1 cellular context compared by ENCODE assay signal in the genomic region with DNA sequence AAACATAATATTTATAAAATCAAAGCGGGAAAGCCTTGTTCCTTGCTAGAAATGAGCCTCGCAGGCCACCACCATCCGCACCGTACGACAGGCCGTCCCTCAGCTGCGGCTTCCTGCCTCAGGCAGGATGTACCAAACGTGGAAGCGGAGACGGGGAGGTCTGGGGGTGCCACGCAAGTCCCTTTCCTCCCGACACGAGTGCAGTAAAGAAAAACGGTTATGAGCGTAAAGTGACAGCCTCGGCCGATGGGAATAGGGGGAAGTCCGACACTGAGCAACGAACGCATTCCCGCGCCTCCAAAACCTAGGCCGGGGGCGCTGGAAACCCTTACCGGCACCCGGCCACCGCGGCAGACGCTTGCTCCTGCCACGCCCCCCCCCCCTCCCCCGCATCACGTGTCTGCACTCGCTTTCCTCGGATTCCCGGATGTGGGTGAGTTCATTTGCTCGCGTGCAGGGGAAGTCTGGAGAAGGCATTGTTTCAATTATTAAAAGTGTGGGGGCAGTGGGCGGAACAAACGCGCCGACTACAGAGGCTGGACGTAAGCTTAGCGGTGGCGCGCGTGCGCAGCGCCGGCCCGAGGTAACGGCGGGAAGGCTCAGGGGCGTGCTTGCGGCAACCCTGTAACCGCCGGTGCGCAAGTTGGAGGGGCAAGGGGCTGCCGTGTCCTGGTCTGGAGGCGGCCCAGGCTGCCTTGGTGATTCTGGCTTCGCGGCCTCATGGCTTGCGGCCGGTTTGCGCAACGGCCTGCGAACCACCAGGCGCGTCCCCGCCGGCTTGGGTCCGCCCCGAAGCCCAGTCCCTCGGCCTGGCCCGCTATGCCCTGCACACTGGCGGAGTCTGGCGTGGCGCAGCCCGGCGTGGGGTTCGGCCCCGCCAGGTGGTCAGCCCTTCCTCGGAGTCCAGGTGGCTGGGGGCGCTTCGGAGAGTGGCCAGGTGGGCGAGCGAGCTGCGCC.
TF ChIP-seq lines count a peak whose summit lies in the region.

A gene with protein sequence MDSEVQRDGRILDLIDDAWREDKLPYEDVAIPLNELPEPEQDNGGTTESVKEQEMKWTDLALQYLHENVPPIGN (minus strand): TSS at position 366 of the 957 bp plus-strand sequence. CDS start 3,081 bp downstream, outside the sequence.
A gene (plus strand): TSS at position 438 of the 957 bp plus-strand sequence. CDS start 9,264 bp downstream, outside the sequence.

TF ChIP-seq in WTC11, 78 proteins besides CTCF, POLR2A, EP300 and RAD21 (continued from another document and continues in another):
- TF ChIP-seq, protein P1, sequence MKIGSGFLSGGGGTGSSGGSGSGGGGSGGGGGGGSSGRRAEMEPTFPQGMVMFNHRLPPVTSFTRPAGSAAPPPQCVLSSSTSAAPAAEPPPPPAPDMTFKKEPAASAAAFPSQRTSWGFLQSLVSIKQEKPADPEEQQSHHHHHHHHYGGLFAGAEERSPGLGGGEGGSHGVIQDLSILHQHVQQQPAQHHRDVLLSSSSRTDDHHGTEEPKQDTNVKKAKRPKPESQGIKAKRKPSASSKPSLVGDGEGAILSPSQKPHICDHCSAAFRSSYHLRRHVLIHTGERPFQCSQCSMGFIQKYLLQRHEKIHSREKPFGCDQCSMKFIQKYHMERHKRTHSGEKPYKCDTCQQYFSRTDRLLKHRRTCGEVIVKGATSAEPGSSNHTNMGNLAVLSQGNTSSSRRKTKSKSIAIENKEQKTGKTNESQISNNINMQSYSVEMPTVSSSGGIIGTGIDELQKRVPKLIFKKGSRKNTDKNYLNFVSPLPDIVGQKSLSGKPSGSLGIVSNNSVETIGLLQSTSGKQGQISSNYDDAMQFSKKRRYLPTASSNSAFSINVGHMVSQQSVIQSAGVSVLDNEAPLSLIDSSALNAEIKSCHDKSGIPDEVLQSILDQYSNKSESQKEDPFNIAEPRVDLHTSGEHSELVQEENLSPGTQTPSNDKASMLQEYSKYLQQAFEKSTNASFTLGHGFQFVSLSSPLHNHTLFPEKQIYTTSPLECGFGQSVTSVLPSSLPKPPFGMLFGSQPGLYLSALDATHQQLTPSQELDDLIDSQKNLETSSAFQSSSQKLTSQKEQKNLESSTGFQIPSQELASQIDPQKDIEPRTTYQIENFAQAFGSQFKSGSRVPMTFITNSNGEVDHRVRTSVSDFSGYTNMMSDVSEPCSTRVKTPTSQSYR (CRISPR knock-in tag; IDR thresholded peaks at IDR 0.05) = no peak
- TF ChIP-seq, protein P2, sequence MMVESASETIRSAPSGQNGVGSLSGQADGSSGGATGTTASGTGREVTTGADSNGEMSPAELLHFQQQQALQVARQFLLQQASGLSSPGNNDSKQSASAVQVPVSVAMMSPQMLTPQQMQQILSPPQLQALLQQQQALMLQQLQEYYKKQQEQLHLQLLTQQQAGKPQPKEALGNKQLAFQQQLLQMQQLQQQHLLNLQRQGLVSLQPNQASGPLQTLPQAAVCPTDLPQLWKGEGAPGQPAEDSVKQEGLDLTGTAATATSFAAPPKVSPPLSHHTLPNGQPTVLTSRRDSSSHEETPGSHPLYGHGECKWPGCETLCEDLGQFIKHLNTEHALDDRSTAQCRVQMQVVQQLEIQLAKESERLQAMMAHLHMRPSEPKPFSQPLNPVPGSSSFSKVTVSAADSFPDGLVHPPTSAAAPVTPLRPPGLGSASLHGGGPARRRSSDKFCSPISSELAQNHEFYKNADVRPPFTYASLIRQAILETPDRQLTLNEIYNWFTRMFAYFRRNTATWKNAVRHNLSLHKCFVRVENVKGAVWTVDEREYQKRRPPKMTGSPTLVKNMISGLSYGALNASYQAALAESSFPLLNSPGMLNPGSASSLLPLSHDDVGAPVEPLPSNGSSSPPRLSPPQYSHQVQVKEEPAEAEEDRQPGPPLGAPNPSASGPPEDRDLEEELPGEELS (CRISPR knock-in tag; IDR thresholded peaks at IDR 0.05) = 0 out of 2 replicates have a peak, but pooled peaks have one; percentile 43
- TF ChIP-seq, protein P3, sequence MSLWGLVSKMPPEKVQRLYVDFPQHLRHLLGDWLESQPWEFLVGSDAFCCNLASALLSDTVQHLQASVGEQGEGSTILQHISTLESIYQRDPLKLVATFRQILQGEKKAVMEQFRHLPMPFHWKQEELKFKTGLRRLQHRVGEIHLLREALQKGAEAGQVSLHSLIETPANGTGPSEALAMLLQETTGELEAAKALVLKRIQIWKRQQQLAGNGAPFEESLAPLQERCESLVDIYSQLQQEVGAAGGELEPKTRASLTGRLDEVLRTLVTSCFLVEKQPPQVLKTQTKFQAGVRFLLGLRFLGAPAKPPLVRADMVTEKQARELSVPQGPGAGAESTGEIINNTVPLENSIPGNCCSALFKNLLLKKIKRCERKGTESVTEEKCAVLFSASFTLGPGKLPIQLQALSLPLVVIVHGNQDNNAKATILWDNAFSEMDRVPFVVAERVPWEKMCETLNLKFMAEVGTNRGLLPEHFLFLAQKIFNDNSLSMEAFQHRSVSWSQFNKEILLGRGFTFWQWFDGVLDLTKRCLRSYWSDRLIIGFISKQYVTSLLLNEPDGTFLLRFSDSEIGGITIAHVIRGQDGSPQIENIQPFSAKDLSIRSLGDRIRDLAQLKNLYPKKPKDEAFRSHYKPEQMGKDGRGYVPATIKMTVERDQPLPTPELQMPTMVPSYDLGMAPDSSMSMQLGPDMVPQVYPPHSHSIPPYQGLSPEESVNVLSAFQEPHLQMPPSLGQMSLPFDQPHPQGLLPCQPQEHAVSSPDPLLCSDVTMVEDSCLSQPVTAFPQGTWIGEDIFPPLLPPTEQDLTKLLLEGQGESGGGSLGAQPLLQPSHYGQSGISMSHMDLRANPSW (CRISPR knock-in tag; conservative IDR thresholded peaks at IDR 0.05; ENCODE audit: low read depth) = no peak
- TF ChIP-seq, protein P4, sequence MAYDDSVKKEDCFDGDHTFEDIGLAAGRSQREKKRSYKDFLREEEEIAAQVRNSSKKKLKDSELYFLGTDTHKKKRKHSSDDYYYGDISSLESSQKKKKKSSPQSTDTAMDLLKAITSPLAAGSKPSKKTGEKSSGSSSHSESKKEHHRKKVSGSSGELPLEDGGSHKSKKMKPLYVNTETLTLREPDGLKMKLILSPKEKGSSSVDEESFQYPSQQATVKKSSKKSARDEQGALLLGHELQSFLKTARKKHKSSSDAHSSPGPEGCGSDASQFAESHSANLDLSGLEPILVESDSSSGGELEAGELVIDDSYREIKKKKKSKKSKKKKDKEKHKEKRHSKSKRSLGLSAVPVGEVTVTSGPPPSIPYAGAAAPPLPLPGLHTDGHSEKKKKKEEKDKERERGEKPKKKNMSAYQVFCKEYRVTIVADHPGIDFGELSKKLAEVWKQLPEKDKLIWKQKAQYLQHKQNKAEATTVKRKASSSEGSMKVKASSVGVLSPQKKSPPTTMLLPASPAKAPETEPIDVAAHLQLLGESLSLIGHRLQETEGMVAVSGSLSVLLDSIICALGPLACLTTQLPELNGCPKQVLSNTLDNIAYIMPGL (CRISPR knock-in tag; IDR thresholded peaks at IDR 0.05) = peak; percentile 66
- TF ChIP-seq ATF1 (CRISPR knock-in tag; IDR thresholded peaks at IDR 0.05) = no peak
- TF ChIP-seq SMAD4 (CRISPR knock-in tag; IDR thresholded peaks at IDR 0.05) = 0 out of 2 replicates have a peak, but pooled peaks have one; percentile 13
- TF ChIP-seq, protein P5, sequence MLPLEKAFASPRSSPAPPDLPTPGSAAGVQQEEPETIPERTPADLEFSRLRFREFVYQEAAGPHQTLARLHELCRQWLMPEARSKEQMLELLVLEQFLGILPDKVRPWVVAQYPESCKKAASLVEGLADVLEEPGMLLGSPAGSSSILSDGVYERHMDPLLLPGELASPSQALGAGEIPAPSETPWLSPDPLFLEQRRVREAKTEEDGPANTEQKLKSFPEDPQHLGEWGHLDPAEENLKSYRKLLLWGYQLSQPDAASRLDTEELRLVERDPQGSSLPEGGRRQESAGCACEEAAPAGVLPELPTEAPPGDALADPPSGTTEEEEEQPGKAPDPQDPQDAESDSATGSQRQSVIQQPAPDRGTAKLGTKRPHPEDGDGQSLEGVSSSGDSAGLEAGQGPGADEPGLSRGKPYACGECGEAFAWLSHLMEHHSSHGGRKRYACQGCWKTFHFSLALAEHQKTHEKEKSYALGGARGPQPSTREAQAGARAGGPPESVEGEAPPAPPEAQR (CRISPR knock-in tag; IDR thresholded peaks at IDR 0.05) = no peak
- no peak for TF ChIP-seq OVOL2 (CRISPR knock-in tag; IDR thresholded peaks at IDR 0.05; ENCODE audit: borderline replicate concordance)
- no peak for TF ChIP-seq ZNF232 (CRISPR knock-in tag; IDR thresholded peaks at IDR 0.05)
- TF ChIP-seq, protein P6, sequence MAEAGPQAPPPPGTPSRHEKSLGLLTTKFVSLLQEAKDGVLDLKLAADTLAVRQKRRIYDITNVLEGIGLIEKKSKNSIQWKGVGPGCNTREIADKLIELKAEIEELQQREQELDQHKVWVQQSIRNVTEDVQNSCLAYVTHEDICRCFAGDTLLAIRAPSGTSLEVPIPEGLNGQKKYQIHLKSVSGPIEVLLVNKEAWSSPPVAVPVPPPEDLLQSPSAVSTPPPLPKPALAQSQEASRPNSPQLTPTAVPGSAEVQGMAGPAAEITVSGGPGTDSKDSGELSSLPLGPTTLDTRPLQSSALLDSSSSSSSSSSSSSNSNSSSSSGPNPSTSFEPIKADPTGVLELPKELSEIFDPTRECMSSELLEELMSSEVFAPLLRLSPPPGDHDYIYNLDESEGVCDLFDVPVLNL (CRISPR knock-in tag; IDR thresholded peaks at IDR 0.05; ENCODE audit: borderline replicate concordance, low read depth) = peak; percentile 63; the same call in 1 of the 2 replicates
- no peak for TF ChIP-seq GRHL2 (CRISPR knock-in tag; IDR thresholded peaks at IDR 0.05; ENCODE audit: insufficient replicate concordance, severe bottlenecking)
- no peak; the same call in 1 of the 2 replicates for TF ChIP-seq CBFB (CRISPR knock-in tag; IDR thresholded peaks at IDR 0.05; ENCODE audit: low read depth)
- TF ChIP-seq, protein P7, sequence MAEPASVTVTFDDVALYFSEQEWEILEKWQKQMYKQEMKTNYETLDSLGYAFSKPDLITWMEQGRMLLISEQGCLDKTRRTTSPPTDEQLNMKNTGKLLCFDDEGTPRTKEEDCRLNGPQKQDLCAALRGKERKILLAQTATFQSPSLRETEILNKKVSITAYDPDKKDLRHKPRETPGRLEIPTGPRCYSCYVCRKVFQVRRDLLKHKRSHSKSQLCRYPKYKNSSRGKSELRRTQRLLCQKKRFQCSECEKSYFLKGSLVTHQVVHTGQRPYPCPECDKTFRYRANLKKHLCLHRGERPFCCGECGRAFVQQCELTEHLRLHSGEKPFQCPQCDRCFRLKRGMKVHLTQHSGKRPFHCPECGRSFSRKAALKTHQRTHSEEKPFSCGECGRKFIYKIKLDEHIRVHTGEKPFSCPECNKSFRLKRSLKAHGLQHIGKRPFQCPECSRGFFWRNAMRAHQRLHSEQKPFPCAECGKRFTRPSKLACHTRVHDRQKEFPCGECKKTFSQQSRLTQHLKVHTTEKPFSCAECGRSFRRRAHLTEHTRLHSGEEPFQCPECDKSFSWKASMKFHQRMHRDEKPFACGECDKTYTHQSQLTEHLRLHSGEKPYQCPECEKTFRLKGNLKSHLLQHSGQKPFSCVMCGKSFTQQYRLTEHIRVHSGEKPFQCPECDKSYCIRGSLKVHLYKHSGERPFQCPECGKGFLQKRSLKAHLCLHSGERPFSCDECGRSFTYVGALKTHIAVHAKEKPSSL (CRISPR knock-in tag; conservative IDR thresholded peaks at IDR 0.05) = no peak
- peak; percentile 38; the same call in 1 of the 2 replicates for TF ChIP-seq FOXK1 (CRISPR knock-in tag; IDR thresholded peaks at IDR 0.05)
- TF ChIP-seq, protein P8, sequence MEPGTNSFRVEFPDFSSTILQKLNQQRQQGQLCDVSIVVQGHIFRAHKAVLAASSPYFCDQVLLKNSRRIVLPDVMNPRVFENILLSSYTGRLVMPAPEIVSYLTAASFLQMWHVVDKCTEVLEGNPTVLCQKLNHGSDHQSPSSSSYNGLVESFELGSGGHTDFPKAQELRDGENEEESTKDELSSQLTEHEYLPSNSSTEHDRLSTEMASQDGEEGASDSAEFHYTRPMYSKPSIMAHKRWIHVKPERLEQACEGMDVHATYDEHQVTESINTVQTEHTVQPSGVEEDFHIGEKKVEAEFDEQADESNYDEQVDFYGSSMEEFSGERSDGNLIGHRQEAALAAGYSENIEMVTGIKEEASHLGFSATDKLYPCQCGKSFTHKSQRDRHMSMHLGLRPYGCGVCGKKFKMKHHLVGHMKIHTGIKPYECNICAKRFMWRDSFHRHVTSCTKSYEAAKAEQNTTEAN (CRISPR knock-in tag; IDR thresholded peaks at IDR 0.05) = peak; percentile 47; the same call in 1 of the 2 replicates
- TF ChIP-seq FOXJ3 (CRISPR knock-in tag; IDR thresholded peaks at IDR 0.05; ENCODE audit: borderline replicate concordance) = no peak
- TF ChIP-seq NR1H2 (CRISPR knock-in tag; IDR thresholded peaks at IDR 0.05) = no peak
- TF ChIP-seq ETV6 (CRISPR knock-in tag; IDR thresholded peaks at IDR 0.05) = peak; percentile 84
- TF ChIP-seq ZNF416 (CRISPR knock-in tag; IDR thresholded peaks at IDR 0.05) = no peak
- no peak for TF ChIP-seq ZBTB21 (CRISPR knock-in tag; IDR thresholded peaks at IDR 0.05; ENCODE audit: borderline replicate concordance)
- peak; percentile 83 for TF ChIP-seq RELA (CRISPR knock-in tag; IDR thresholded peaks at IDR 0.05; ENCODE audit: borderline replicate concordance)
- TF ChIP-seq, protein P9, sequence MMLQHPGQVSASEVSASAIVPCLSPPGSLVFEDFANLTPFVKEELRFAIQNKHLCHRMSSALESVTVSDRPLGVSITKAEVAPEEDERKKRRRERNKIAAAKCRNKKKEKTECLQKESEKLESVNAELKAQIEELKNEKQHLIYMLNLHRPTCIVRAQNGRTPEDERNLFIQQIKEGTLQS (CRISPR knock-in tag; conservative IDR thresholded peaks at IDR 0.05) = no peak
- TF ChIP-seq, protein P10, sequence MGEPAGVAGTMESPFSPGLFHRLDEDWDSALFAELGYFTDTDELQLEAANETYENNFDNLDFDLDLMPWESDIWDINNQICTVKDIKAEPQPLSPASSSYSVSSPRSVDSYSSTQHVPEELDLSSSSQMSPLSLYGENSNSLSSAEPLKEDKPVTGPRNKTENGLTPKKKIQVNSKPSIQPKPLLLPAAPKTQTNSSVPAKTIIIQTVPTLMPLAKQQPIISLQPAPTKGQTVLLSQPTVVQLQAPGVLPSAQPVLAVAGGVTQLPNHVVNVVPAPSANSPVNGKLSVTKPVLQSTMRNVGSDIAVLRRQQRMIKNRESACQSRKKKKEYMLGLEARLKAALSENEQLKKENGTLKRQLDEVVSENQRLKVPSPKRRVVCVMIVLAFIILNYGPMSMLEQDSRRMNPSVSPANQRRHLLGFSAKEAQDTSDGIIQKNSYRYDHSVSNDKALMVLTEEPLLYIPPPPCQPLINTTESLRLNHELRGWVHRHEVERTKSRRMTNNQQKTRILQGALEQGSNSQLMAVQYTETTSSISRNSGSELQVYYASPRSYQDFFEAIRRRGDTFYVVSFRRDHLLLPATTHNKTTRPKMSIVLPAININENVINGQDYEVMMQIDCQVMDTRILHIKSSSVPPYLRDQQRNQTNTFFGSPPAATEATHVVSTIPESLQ (CRISPR knock-in tag; IDR thresholded peaks at IDR 0.05) = no peak
- no peak for TF ChIP-seq SOX15 (CRISPR knock-in tag; IDR thresholded peaks at IDR 0.05)
- no peak; the same call in 1 of the 2 replicates for TF ChIP-seq TP53 (CRISPR knock-in tag; IDR thresholded peaks at IDR 0.05)
- TF ChIP-seq, protein P11, sequence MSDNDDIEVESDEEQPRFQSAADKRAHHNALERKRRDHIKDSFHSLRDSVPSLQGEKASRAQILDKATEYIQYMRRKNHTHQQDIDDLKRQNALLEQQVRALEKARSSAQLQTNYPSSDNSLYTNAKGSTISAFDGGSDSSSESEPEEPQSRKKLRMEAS (CRISPR knock-in tag; IDR thresholded peaks at IDR 0.05) = peak; percentile 86
- TF ChIP-seq ESRRA (CRISPR knock-in tag; IDR thresholded peaks at IDR 0.05; ENCODE audit: borderline replicate concordance) = no peak
